Comparison of ENCODE assay signal across 14 cellular contexts in the genomic region with DNA sequence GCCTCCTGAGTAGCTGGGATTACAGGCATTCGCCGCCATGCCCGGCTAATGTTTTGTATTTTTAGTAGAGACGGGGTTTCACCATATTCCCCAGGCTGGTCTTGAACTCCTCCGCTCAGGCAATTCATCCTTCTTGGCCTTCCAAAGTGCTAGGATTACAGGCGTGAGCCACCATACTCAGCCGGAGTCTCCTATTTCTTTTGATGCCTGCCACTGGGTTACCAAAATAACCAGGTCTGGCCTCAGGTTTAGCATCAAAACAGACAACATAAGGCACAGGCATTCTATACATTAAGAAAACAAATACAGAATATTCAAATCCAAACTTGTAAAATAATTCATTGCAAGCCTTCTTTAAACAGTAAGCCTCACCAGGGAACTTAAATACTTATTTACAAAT.
DNase-seq lines count a peak whose midpoint lies in the region; ATAC-seq and TF ChIP-seq lines count a peak whose summit lies in the region.
"Had no signal": no experiment of that assay in that cellular context is flagged by ENCODE, and none has a peak within 500 bp of the region (broad histone marks: within the 10 kb centered on the region; RNA-seq: fewer than 3 reads in every experiment).

No MANE protein-coding gene starts in this region.

- H2BK120ac ChIP-seq in H9 (ENCODE audit: low read depth, low read length, poor library complexity, severe bottlenecking): no peak overlapping the region

- H3K4me3 Mint-ChIP-seq in H9: no peak overlapping the region
- H3K4me3 Mint-ChIP-seq: CD4-positive, alpha-beta memory T cell had no signal

- no peaks in the 10 kb centered on the region for H3K36me3 ChIP-seq in HUES6 (ENCODE audit: control insufficient read depth, insufficient read depth, low read length)
- H3K36me3 ChIP-seq in esophagus muscularis mucosa: peaks cover 0 to 27% (median 4%) of the 10 kb centered on the region in 4 donors

- H4K8ac ChIP-seq in H9 (replicated peaks; ENCODE audit: insufficient read length, low read depth, low read length): no peak overlapping the region

- H3K9me3 Mint-ChIP-seq in H9: peaks cover 10 to 16% of the 10 kb centered on the region in 2 experiments

- H3K4me2 ChIP-seq in H9 (ENCODE audit: insufficient read depth, insufficient read length, low read length): no peak overlapping the region

- intact Hi-C loops in esophagus muscularis mucosa (cut with DNase I): no loop called here

- H3K9me3 ChIP-seq in H9 (ENCODE audit: control insufficient read depth, low read depth, low read length) (no peaks in the 10 kb centered on the region), HUES6 (ENCODE audit: control insufficient read depth, insufficient read depth, low read depth, low read length) (peaks cover 4% of the 10 kb centered on the region; the same call in 1 of the 2 replicates), esophagus muscularis mucosa (no peaks in the 10 kb centered on the region)

- peaks cover 42 to 47% of the 10 kb centered on the region in 2 experiments for H3K4me1 Mint-ChIP-seq in H9
- H3K4me1 Mint-ChIP-seq: CD4-positive, alpha-beta memory T cell had no signal

- no peak overlapping the region for H2BK5ac ChIP-seq in H9 (ENCODE audit: insufficient read length, low read length)

- H4K91ac ChIP-seq in H9 (ENCODE audit: insufficient read length, low read depth, low read length): no peak overlapping the region

- peaks cover 8 to 23% (median 22%) of the 10 kb centered on the region in 3 experiments for H3K36me3 Mint-ChIP-seq in H9 (ENCODE audit: insufficient read depth in 1 of 3, low read depth in 3 of 3)
- H3K36me3 Mint-ChIP-seq: CD4-positive, alpha-beta memory T cell had no signal

- no peak for TF ChIP-seq EP300 in esophagus muscularis mucosa (IDR thresholded peaks at IDR 0.05)

- TF ChIP-seq CTCF in H9 (conservative IDR thresholded peaks at IDR 0.05) (no peak), esophagus muscularis mucosa (IDR thresholded peaks at IDR 0.05) (no peak)

- H2AFZ ChIP-seq in H9 (ENCODE audit: low read length): no peak overlapping the region

- no peak overlapping the region for H2BK20ac ChIP-seq in H9 (ENCODE audit: low read depth, low read length, poor library complexity, severe bottlenecking)

- H3K56ac ChIP-seq in H9 (ENCODE audit: insufficient read length, low read depth, low read length): no peak overlapping the region

- no peak overlapping the region for H3T11ph ChIP-seq in H9 (ENCODE audit: low read length)

- no peak for TF ChIP-seq POLR2A in esophagus muscularis mucosa (IDR thresholded peaks at IDR 0.05; ENCODE audit: low read depth)

- H3K9ac ChIP-seq in H9 (ENCODE audit: extremely low read depth, insufficient read length, low read length): no peak overlapping the region
- peak overlapping the region; percentile 17 for H3K9ac ChIP-seq in HUES6 (ENCODE audit: low read length)

- no peak overlapping the region for H4K5ac ChIP-seq in H9 (ENCODE audit: insufficient read length, low read depth, low read length)

- H3K4me3 ChIP-seq in HUES6 (ENCODE audit: low read depth, low read length): no peak overlapping the region
- H3K4me3 ChIP-seq in esophagus muscularis mucosa: no peak overlapping the region

- no peak overlapping the region for H3K27ac ChIP-seq in H9 (ENCODE audit: insufficient read length, low read depth, low read length)
- H3K27ac ChIP-seq in HUES6 (ENCODE audit: low read depth, low read length): 0 out of 2 replicates have a peak overlapping the region, but pooled peaks have one; percentile 3
- H3K27ac ChIP-seq in esophagus muscularis mucosa (replicated peaks in 1 of 4): no peak overlapping the region

- H3K4me1 ChIP-seq in H9 (ENCODE audit: insufficient read depth, low read length) (peaks cover 6% of the 10 kb centered on the region; the same call in 1 of the 2 replicates), HUES6 (ENCODE audit: control insufficient read depth, insufficient read depth, low read length) (peaks cover 27% of the 10 kb centered on the region), esophagus muscularis mucosa (peaks cover 0 to 10% (median 2%) of the 10 kb centered on the region in 4 donors)

- no peak overlapping the region for H3K18ac ChIP-seq in H9 (ENCODE audit: insufficient read length, low read depth, low read length)

- DNase-seq in H9 (no peak), esophagus muscularis mucosa (ENCODE audit: extremely low spot score) (peak; percentile 17), SIG-M5 treated with dmso at 0.1 percent for 504 hours (lab: John Stamatoyannopoulos, UW; ENCODE audit: unreplicated experiment) (no peak), DMS79 treated with DMSO at 0.1 percent for 48 hours (lab: John Stamatoyannopoulos, UW) (no peak)
- DNase-seq: C1 segment of cervical spinal cord; Calu3; CD4-positive, alpha-beta memory T cell; COR-L47; DMS53; DND-41; GOT3; HCEC 1CT had no signal

- H3K23me2 ChIP-seq in H9 (ENCODE audit: insufficient read length, low read depth, low read length, poor library complexity, severe bottlenecking): no peaks in the 10 kb centered on the region

- ATAC-seq in GM19023 (IDR thresholded peaks at IDR 0.05; ENCODE audit: unreplicated experiment): no peak

- H3K4ac ChIP-seq in H9 (ENCODE audit: low read depth, low read length): no peak overlapping the region

- no peak overlapping the region for H2BK12ac ChIP-seq in H9 (ENCODE audit: insufficient read length, low read depth, low read length)

- no peak overlapping the region for H3K23ac ChIP-seq in H9 (ENCODE audit: insufficient read length, low read depth, low read length)

- no CpG with 5 or more reads among the region's 7 CpGs for WGBS in H9 (ENCODE audit: extremely low coverage, insufficient read length, low lambda C conversion rate)
- WGBS in esophagus muscularis mucosa: 95% methylated on average over 7 of the region's 7 CpGs

- H2BK15ac ChIP-seq in H9 (ENCODE audit: low read depth, low read length): no peak overlapping the region

- no peak overlapping the region for H3K14ac ChIP-seq in H9 (ENCODE audit: insufficient read depth, low read length)

- H3K27me3 Mint-ChIP-seq in H9 (ENCODE audit: low read depth): no peaks in the 10 kb centered on the region; the same call in 1 of the 2 replicates

- H2AK5ac ChIP-seq in H9 (ENCODE audit: insufficient read length, low read length): no peak overlapping the region

- H4K20me1 ChIP-seq in H9 (ENCODE audit: control insufficient read depth, insufficient read depth, insufficient read length): no peaks in the 10 kb centered on the region

- no peaks in the 10 kb centered on the region for H3K79me1 ChIP-seq in H9 (ENCODE audit: insufficient read depth, low read depth, low read length, poor library complexity, severe bottlenecking)

- H3K27me3 ChIP-seq in H9 (ENCODE audit: insufficient read depth, low read length): no peaks in the 10 kb centered on the region
- H3K27me3 ChIP-seq in HUES6 (ENCODE audit: control insufficient read depth, insufficient read depth, low read length): no peaks in the 10 kb centered on the region
- no peaks in the 10 kb centered on the region for H3K27me3 ChIP-seq in esophagus muscularis mucosa

- H3K27ac Mint-ChIP-seq in H9: peak overlapping the region in 2 of 3 experiments; percentile 54 to 78; a peak in 2 of 7 replicates
- H3K27ac Mint-ChIP-seq: CD4-positive, alpha-beta memory T cell had no signal

- no peaks in the 10 kb centered on the region for H3K79me2 ChIP-seq in H9 (ENCODE audit: insufficient read depth, low read length)
